1 cellular context compared by ENCODE assay signal in genomic region chr5:172428224-172429166, GRCh38.
A peak's percentile ranks its signal among the peaks of the same experiment; 100 is the strongest.
TF ChIP-seq lines count a peak whose summit lies in the region.

No MANE protein-coding gene starts in this region.

TF ChIP-seq in HepG2, 621 proteins besides CTCF, POLR2A, EP300 and RAD21 (continued from another document and continues in another):
- TF ChIP-seq ZBTB4 (CRISPR knock-in tag; IDR thresholded peaks at IDR 0.05; ENCODE audit: borderline replicate concordance) (no peak), ZNF232 (CRISPR knock-in tag; IDR thresholded peaks at IDR 0.05; ENCODE audit: borderline replicate concordance) (no peak), ZNF644 (CRISPR knock-in tag; IDR thresholded peaks at IDR 0.05; ENCODE audit: low read depth) (peak; percentile 69; the same call in 1 of the 2 replicates), ZNF558 (CRISPR knock-in tag; IDR thresholded peaks at IDR 0.05; ENCODE audit: borderline replicate concordance) (no peak), ZNF136 (CRISPR knock-in tag; IDR thresholded peaks at IDR 0.05; ENCODE audit: low read depth) (no peak), ZNF768 (CRISPR knock-in tag; IDR thresholded peaks at IDR 0.05) (no peak), ZNF609 (CRISPR knock-in tag; IDR thresholded peaks at IDR 0.05; ENCODE audit: borderline replicate concordance) (peak; percentile 96), SOX13 (IDR thresholded peaks at IDR 0.05) (no peak), SOX13 (CRISPR knock-in tag; conservative IDR thresholded peaks at IDR 0.05 in 1 of 2, IDR thresholded peaks at IDR 0.05 in 1 of 2) (peak in 1 of 2 experiments; percentile 89; a peak in 2 of 4 replicates), CHD4 (IDR thresholded peaks at IDR 0.05; ENCODE audit: borderline replicate concordance, low read length) (no peak), EHMT2 (IDR thresholded peaks at IDR 0.05; ENCODE audit: borderline replicate concordance, low read depth, low read length) (no peak), ZBTB40 (IDR thresholded peaks at IDR 0.05) (no peak), ZBTB40 (CRISPR knock-in tag; IDR thresholded peaks at IDR 0.05) (0 out of 2 replicates have a peak, but pooled peaks have one; percentile 12), RXRA (CRISPR knock-in tag; IDR thresholded peaks at IDR 0.05) (peak; percentile 5; the same call in 1 of the 2 replicates), SMC3 (IDR thresholded peaks at IDR 0.05; ENCODE audit: low read length) (no peak; the same call in 1 of the 2 replicates), REST (IDR thresholded peaks at IDR 0.05; ENCODE audit: borderline replicate concordance in 1 of 2, low read depth in 1 of 2, low read length in 2 of 2) (no peak), ZNF282 (IDR thresholded peaks at IDR 0.05; ENCODE audit: partially characterized antibody) (no peak), ZNF775 (CRISPR knock-in tag; IDR thresholded peaks at IDR 0.05; ENCODE audit: borderline replicate concordance) (no peak), ZNF782 (CRISPR knock-in tag; IDR thresholded peaks at IDR 0.05; ENCODE audit: borderline replicate concordance) (no peak), SP5 (CRISPR knock-in tag; IDR thresholded peaks at IDR 0.05; ENCODE audit: borderline replicate concordance, low read depth) (no peak), ATF3 (CRISPR knock-in tag; IDR thresholded peaks at IDR 0.05) (peak; percentile 74), ERF (CRISPR knock-in tag; IDR thresholded peaks at IDR 0.05) (0 out of 2 replicates have a peak, but pooled peaks have one; percentile 36), TBP (CRISPR knock-in tag; IDR thresholded peaks at IDR 0.05) (no peak), ZSCAN5A (CRISPR knock-in tag; IDR thresholded peaks at IDR 0.05; ENCODE audit: borderline replicate concordance) (no peak), ZBTB7A (CRISPR knock-in tag; IDR thresholded peaks at IDR 0.05) (no peak), HIC2 (CRISPR knock-in tag; IDR thresholded peaks at IDR 0.05; ENCODE audit: low read depth) (no peak), SP1 (IDR thresholded peaks at IDR 0.05) (no peak), SP1 (CRISPR knock-in tag; IDR thresholded peaks at IDR 0.05) (no peak), HDAC2 (CRISPR knock-in tag; IDR thresholded peaks at IDR 0.05) (peak; percentile 72), MAX (IDR thresholded peaks at IDR 0.05) (peak; percentile 54; the same call in 1 of the 2 replicates), SOX6 (IDR thresholded peaks at IDR 0.05) (no peak), SOX6 (CRISPR knock-in tag; IDR thresholded peaks at IDR 0.05) (peak; percentile 83)
